8 cellular contexts compared by ENCODE assay signal in genomic region chr13:98842858-98843481, GRCh38.
DNase-seq lines count a peak whose midpoint lies in the region; ATAC-seq, FAIRE-seq and TF ChIP-seq lines count a peak whose summit lies in the region.

No MANE protein-coding gene starts in this region.

- BruUV-seq in endothelial cell of umbilical vein (replicated peaks; lab: Mats Ljungman, UMichigan), result no TSS peak

- no peaks in the 10 kb centered on the region for H4K20me1 ChIP-seq in endothelial cell of umbilical vein (replicated peaks; ENCODE audit: control insufficient read depth, extremely low read depth, insufficient read depth, low read length)

- no peaks in the 10 kb centered on the region for H3K9me3 ChIP-seq in endothelial cell of umbilical vein (replicated peaks; ENCODE audit: control insufficient read depth, insufficient read depth, low read length)

- CTCF ChIA-PET in endothelial cell of umbilical vein (lab: Charles Lee), result interaction anchor here (0.7 to 2.9 kb wide), 22 partner anchors 10 to 809 kb away, joined by 3 to 26 read pairs (median 4); no protein-coding TSS in a partner anchor

- H3K27me3 ChIP-seq in endothelial cell of umbilical vein (ENCODE audit: control insufficient read depth in 2 of 2, insufficient read depth in 2 of 2, low read length in 2 of 2), result no peaks in the 10 kb centered on the region

- no peak overlapping the region for H3K27ac ChIP-seq in endothelial cell of umbilical vein (ENCODE audit: insufficient read depth, low read depth, low read length)

- ATAC-seq in GM21381 (IDR thresholded peaks at IDR 0.05; ENCODE audit: unreplicated experiment), result peak; percentile 86
- peak; percentile 81 for ATAC-seq in stimulated activated naive CD8-positive, alpha-beta T cell treated with anti-CD3 and anti-CD28 coated beads, Interleukin-15, Interleukin-2, amounts not matched to agents 100 U/mL and 50 U/mL, for 24 hours

- no peak overlapping the region for H3K4me2 ChIP-seq in endothelial cell of umbilical vein (ENCODE audit: insufficient read depth, low read length)

- peaks cover 6% of the 10 kb centered on the region for H3K4me1 ChIP-seq in endothelial cell of umbilical vein (ENCODE audit: control insufficient read depth, extremely low read depth, insufficient read depth, low read length)

- no peaks in the 10 kb centered on the region for H3K79me2 ChIP-seq in endothelial cell of umbilical vein (ENCODE audit: control insufficient read depth, insufficient read depth, low read length)

- peak; percentile 7 for DNase-seq in DMS 273 treated with DMSO at 0.1 percent for 48 hours (lab: John Stamatoyannopoulos, UW)
- DNase-seq in HPDE6-E6E7 (ENCODE audit: extremely low spot score), result peak; percentile 45
- DNase-seq in NOMO-1 treated with dmso at 0.1 percent for 144 hours (lab: John Stamatoyannopoulos, UW; ENCODE audit: unreplicated experiment), result peak; percentile 64
- peak; percentile 19 to 46 (median 45) for DNase-seq in activated CD8-positive, alpha-beta memory T cell treated with anti-CD3 and anti-CD28 coated beads for 48 hours (ENCODE audit: low read depth in 2 of 3, low spot score in 2 of 3)
- peak; percentile 77 for DNase-seq in endothelial cell of umbilical vein (ENCODE audit: low read depth, low spot score)
- peak; percentile 63 for DNase-seq in mucosa of gallbladder (ENCODE audit: low spot score)
- peak; percentile 78 for DNase-seq in stimulated activated naive CD8-positive, alpha-beta T cell treated with anti-CD3 and anti-CD28 coated beads, Interleukin-15, Interleukin-2, amounts not matched to agents 100 U/mL and 50 U/mL, for 24 hours

- POLR2A ChIA-PET in endothelial cell of umbilical vein (lab: Charles Lee), result no interaction called here

- peaks cover 23 to 30% of the 10 kb centered on the region in 2 experiments for H3K36me3 ChIP-seq in endothelial cell of umbilical vein (ENCODE audit: control insufficient read depth in 2 of 2, extremely low read depth in 1 of 2, insufficient read depth in 2 of 2, low read length in 2 of 2)

- no peak overlapping the region for H3K4me3 ChIP-seq in endothelial cell of umbilical vein (replicated peaks in 1 of 3; ENCODE audit: insufficient read depth in 1 of 3, low read depth in 1 of 3, low read length in 3 of 3)

- intact Hi-C loops in endothelial cell of umbilical vein (cut with micrococcal nuclease), result loop anchor here (2.0 kb wide), 1 partner anchor 170 kb away; no protein-coding TSS in a partner anchor

- peak; percentile 79 to 85 for TF ChIP-seq CTCF in endothelial cell of umbilical vein (IDR thresholded peaks at IDR 0.05; ENCODE audit: extremely low read depth in 1 of 2, insufficient read depth in 1 of 2, low read depth in 1 of 2, low read length in 2 of 2)

- no peak overlapping the region for H2AFZ ChIP-seq in endothelial cell of umbilical vein (ENCODE audit: low read depth, low read length)

- H3K9ac ChIP-seq in endothelial cell of umbilical vein (replicated peaks; ENCODE audit: extremely low read depth, insufficient read depth, low read length), result no peak overlapping the region

- no peaks in the 10 kb centered on the region for H3K9me1 ChIP-seq in endothelial cell of umbilical vein (replicated peaks; ENCODE audit: control insufficient read depth, extremely low read depth, insufficient read depth, low read length)

- FAIRE-seq in endothelial cell of umbilical vein (lab: Jason Lieb, UNC), result peak; percentile 89

- dilution Hi-C loops in endothelial cell of umbilical vein (cut with MboI; ENCODE audit: extremely low pct_ligation_motif_present, low sequenced_read_pairs), result no loop called here

- no peak for TF ChIP-seq POLR2A in endothelial cell of umbilical vein (IDR thresholded peaks at IDR 0.05; ENCODE audit: low read depth, low read length)

TF ChIP-seq in endothelial cell of umbilical vein, 7 proteins besides CTCF, POLR2A, EP300 and RAD21:
- TF ChIP-seq MYC (IDR thresholded peaks at IDR 0.05; ENCODE audit: low read depth, low read length), result no peak
- no peak for TF ChIP-seq JUN (IDR thresholded peaks at IDR 0.05; ENCODE audit: borderline replicate concordance, insufficient read depth, insufficient read length, low read depth)
- TF ChIP-seq MAX (IDR thresholded peaks at IDR 0.05; ENCODE audit: insufficient read depth, insufficient read length), result no peak
- TF ChIP-seq EZH2 (IDR thresholded peaks at IDR 0.05; ENCODE audit: borderline replicate concordance, low read depth, low read length, severe bottlenecking), result no peak
- TF ChIP-seq GATA2 (IDR thresholded peaks at IDR 0.05; ENCODE audit: insufficient read depth, insufficient read length, low read depth, low read length), result no peak
- TF ChIP-seq FOS (IDR thresholded peaks at IDR 0.05; ENCODE audit: borderline replicate concordance, insufficient read depth, low read length), result no peak
- TF ChIP-seq POLR2AphosphoS5 (IDR thresholded peaks at IDR 0.05; ENCODE audit: insufficient read depth, low read depth, low read length), result no peak

Comparison
In these comparisons a context has a peak if more than half of its experiments do, and no peak if none do; other contexts are left out.
1. DNase-seq: peak in every context shown above with its lines; median percentile 78 in stimulated activated naive CD8-positive, alpha-beta T cell treated with anti-CD3 and anti-CD28 coated beads, Interleukin-15, Interleukin-2, amounts not matched to agents 100 U/mL and 50 U/mL, for 24 hours; 77 in endothelial cell of umbilical vein; 64 in NOMO-1 treated with dmso at 0.1 percent for 144 hours; 63 in mucosa of gallbladder; 45 in HPDE6-E6E7; 45 in activated CD8-positive, alpha-beta memory T cell treated with anti-CD3 and anti-CD28 coated beads for 48 hours; 7 in DMS 273 treated with DMSO at 0.1 percent for 48 hours.